ENCODE assay signal across 21 cellular contexts in the genomic region with DNA sequence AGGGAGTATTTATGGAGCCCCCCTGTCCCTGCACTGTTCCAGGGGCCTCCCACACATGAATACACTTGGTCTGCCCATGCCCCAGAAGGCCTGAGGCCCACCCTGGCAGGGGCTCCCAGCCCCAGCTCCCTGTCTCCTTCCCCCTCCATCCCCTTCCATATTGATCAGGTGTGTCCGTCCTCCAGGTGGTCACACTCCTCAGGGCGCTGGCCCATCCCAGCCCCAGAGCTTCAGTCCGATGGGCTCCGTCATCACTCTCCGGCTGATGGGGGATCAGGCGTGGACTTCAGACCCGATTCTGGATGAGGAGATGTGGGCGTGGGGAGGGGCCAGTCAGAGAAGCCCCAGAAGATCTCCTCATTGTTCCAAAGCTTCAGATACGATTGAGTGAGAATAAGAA.
DNase-seq lines count a peak whose midpoint lies in the region; ATAC-seq, FAIRE-seq and TF ChIP-seq lines count a peak whose summit lies in the region.
"Had no signal": no experiment of that assay in that cellular context is flagged by ENCODE, and none has a peak within 500 bp of the region (broad histone marks: within the 10 kb centered on the region; RNA-seq: fewer than 3 reads in every experiment).

No MANE protein-coding gene starts in this region.

- H3K27me3 Mint-ChIP-seq in neural progenitor cell (ENCODE audit: insufficient read depth, low read depth) = peaks cover 12% of the 10 kb centered on the region
- H3K27me3 Mint-ChIP-seq: B cell; CD4-positive, alpha-beta T cell; IgD-negative memory B cell had no signal

- H2AFZ ChIP-seq in neural progenitor cell (replicated peaks) = no peak overlapping the region
- H2AFZ ChIP-seq: GM23338 had no signal

- H3K36me3 Mint-ChIP-seq in neural progenitor cell = no peaks in the 10 kb centered on the region
- H3K36me3 Mint-ChIP-seq: IgD-negative memory B cell had no signal

- no peaks in the 10 kb centered on the region for H3K9me3 Mint-ChIP-seq in neural progenitor cell
- H3K9me3 Mint-ChIP-seq: CD4-positive, alpha-beta T cell; GM23338; IgD-negative memory B cell had no signal

- FAIRE-seq in kidney (lab: Jason Lieb, UNC) = no peak
- FAIRE-seq: D721Med, G401.6, GM12891, GM18507, H54, HepG2 had no signal

- TF ChIP-seq CTCF in kidney (IDR thresholded peaks at IDR 0.05; ENCODE audit: borderline replicate concordance, extremely low read depth, insufficient read depth) (no peak), neural progenitor cell (IDR thresholded peaks at IDR 0.05) (no peak)

- WGBS in right cardiac atrium = 78% methylated on average over 9 of the region's 9 CpGs

- no peak overlapping the region for H3K4me2 ChIP-seq in neural progenitor cell
- H3K4me2 ChIP-seq: GM23338 had no signal

- peak overlapping the region; percentile 81 for H3K27ac Mint-ChIP-seq in neural progenitor cell
- H3K27ac Mint-ChIP-seq: B cell; CD4-positive, alpha-beta T cell; GM23338; IgD-negative memory B cell had no signal

- H3K27ac ChIP-seq in right cardiac atrium (ENCODE audit: low read length) (no peak overlapping the region), kidney (ENCODE audit: low read depth in 2 of 2, low read length in 2 of 2) (no peak overlapping the region), neural progenitor cell (no peak overlapping the region)
- H3K27ac ChIP-seq: C4-2B had no signal

- ATAC-seq in right cardiac atrium (no peak), left ventricle myocardium superior (no peak), GM18511 (IDR thresholded peaks at IDR 0.05; ENCODE audit: unreplicated experiment) (no peak)
- ATAC-seq: GM23338, HepG2 had no signal

- DNase-seq in right cardiac atrium (peak in 2 of 3 donors; percentile 8 to 29), left ventricle myocardium superior (no peak), kidney (peak; percentile 45), neural progenitor cell (ENCODE audit: low spot score) (no peak), cerebellar nuclear complex (lab: John Stamatoyannopoulos, UW) (no peak), NCI-H2171 (lab: John Stamatoyannopoulos, UW) (no peak)
- DNase-seq: 8988T; Caco-2; CD4-positive, alpha-beta T cell; HCEC 1CT had no signal

- H3K79me2 ChIP-seq in neural progenitor cell (ENCODE audit: low read depth) = no peaks in the 10 kb centered on the region

- no peak overlapping the region for H3K4me3 Mint-ChIP-seq in neural progenitor cell
- H3K4me3 Mint-ChIP-seq: B cell; CD4-positive, alpha-beta T cell; GM23338; IgD-negative memory B cell had no signal

- no peaks in the 10 kb centered on the region for H3K27me3 ChIP-seq in right cardiac atrium (ENCODE audit: control insufficient read depth, insufficient read depth)
- H3K27me3 ChIP-seq in neural progenitor cell = no peaks in the 10 kb centered on the region

- H3F3A ChIP-seq in neural progenitor cell (ENCODE audit: low read depth) = no peaks in the 10 kb centered on the region

- peaks cover 11% of the 10 kb centered on the region for H3K4me1 Mint-ChIP-seq in neural progenitor cell
- H3K4me1 Mint-ChIP-seq: B cell, GM23338, IgD-negative memory B cell had no signal

- H3K9ac ChIP-seq in kidney (ENCODE audit: low read length in 2 of 2) = no peak overlapping the region
- H3K9ac ChIP-seq in neural progenitor cell = no peak overlapping the region

- H3K4me3 ChIP-seq in right cardiac atrium (ENCODE audit: low read length) = no peak overlapping the region
- H3K4me3 ChIP-seq in kidney (ENCODE audit: low read length in 2 of 2) = no peak overlapping the region
- no peak overlapping the region for H3K4me3 ChIP-seq in neural progenitor cell
- H3K4me3 ChIP-seq: GM23338 had no signal

- H3K9me3 ChIP-seq in right cardiac atrium (ENCODE audit: control insufficient read depth, low read length) = no peaks in the 10 kb centered on the region
- H3K9me3 ChIP-seq in kidney (ENCODE audit: control insufficient read depth in 1 of 2, low read length in 2 of 2) = no peaks in the 10 kb centered on the region
- no peaks in the 10 kb centered on the region for H3K9me3 ChIP-seq in neural progenitor cell (ENCODE audit: low read depth)
- H3K9me3 ChIP-seq: Caco-2 had no signal

- H3K36me3 ChIP-seq in kidney (ENCODE audit: control insufficient read depth in 1 of 2, insufficient read depth in 2 of 2, low read length in 2 of 2) = no peaks in the 10 kb centered on the region
- H3K36me3 ChIP-seq in neural progenitor cell = no peaks in the 10 kb centered on the region

- intact Hi-C loops in right cardiac atrium (cut with DNase I) = no loop called here
- intact Hi-C loops in left ventricle myocardium superior (cut with micrococcal nuclease) = no loop called here
- intact Hi-C loops in kidney (cut with DNase I) = no loop called here

- H4K20me1 ChIP-seq in neural progenitor cell (ENCODE audit: low read depth) = no peaks in the 10 kb centered on the region

- no peaks in the 10 kb centered on the region for H3K4me1 ChIP-seq in right cardiac atrium (ENCODE audit: control insufficient read depth, insufficient read depth, low read length)
- H3K4me1 ChIP-seq in kidney (ENCODE audit: control insufficient read depth in 1 of 2, insufficient read depth in 1 of 2, low read depth in 1 of 2, low read length in 2 of 2) = no peaks in the 10 kb centered on the region
- H3K4me1 ChIP-seq in neural progenitor cell = peaks cover 17% of the 10 kb centered on the region
- H3K4me1 ChIP-seq: Caco-2 had no signal

Comparison
In these comparisons a context has a peak if more than half of its experiments do, and no peak if none do; other contexts are left out.
1. DNase-seq: peak in right cardiac atrium (2 of 3) and kidney (single experiment); none in left ventricle myocardium superior (single experiment), neural progenitor cell (single experiment), cerebellar nuclear complex (0 of 2) and NCI-H2171 (single experiment).